Comparison of ENCODE assay signal across 2 cellular contexts in the genomic region with DNA sequence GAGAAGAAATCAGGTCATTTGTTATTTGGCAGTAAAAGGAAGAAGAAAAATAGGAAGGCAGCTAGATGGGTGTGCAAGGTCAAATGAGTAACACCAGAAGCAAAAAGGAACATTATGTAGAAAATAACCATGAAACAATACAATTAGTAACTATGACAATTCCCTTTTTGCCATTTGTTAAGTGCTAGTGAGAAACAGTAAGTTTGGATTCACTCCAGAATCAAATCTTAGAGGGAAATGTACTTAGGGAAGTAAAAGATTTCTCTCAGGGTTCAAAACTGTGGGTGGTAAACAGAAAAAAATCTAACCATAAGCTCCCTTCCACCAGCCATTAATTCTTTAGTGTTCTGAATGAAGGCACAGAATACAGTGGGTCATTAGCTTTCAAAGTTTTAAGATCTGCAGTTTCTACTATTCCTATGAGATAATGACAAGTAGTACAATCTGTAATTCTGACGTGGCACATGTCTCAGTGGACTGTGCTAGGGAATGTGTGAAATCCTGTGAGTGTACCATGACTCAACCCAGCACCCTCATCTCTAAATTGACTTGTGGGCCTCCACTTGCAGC.
TF ChIP-seq lines count a peak whose summit lies in the region.

No MANE protein-coding gene starts in this region.

TF ChIP-seq in liver, 16 proteins besides CTCF, POLR2A, EP300 and RAD21:
- no peak for TF ChIP-seq FOXA1 (IDR thresholded peaks at IDR 0.05)
- TF ChIP-seq, protein P1, sequence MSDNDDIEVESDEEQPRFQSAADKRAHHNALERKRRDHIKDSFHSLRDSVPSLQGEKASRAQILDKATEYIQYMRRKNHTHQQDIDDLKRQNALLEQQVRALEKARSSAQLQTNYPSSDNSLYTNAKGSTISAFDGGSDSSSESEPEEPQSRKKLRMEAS (IDR thresholded peaks at IDR 0.05): peak; percentile 15

TF ChIP-seq in HepG2, 621 proteins besides CTCF, POLR2A, EP300 and RAD21:
- TF ChIP-seq GATAD2A (CRISPR knock-in tag; IDR thresholded peaks at IDR 0.05) (no peak), KLF6 (CRISPR knock-in tag; IDR thresholded peaks at IDR 0.05) (no peak), ZNF782 (CRISPR knock-in tag; IDR thresholded peaks at IDR 0.05; ENCODE audit: borderline replicate concordance) (no peak), XRCC5 (optimal IDR thresholded peaks at IDR 0.05; ENCODE audit: low read length) (no peak), ZNF160 (CRISPR knock-in tag; IDR thresholded peaks at IDR 0.05) (no peak), TOE1 (CRISPR knock-in tag; IDR thresholded peaks at IDR 0.05) (no peak), ISX (CRISPR knock-in tag; conservative IDR thresholded peaks at IDR 0.05) (no peak), ZNF703 (CRISPR knock-in tag; IDR thresholded peaks at IDR 0.05; ENCODE audit: borderline replicate concordance) (no peak), ZNF24 (IDR thresholded peaks at IDR 0.05) (no peak), AHR (CRISPR knock-in tag; IDR thresholded peaks at IDR 0.05) (no peak), PITX1 (CRISPR knock-in tag; IDR thresholded peaks at IDR 0.05) (no peak), RFXANK (CRISPR knock-in tag; IDR thresholded peaks at IDR 0.05) (no peak), ZNF556 (CRISPR knock-in tag; IDR thresholded peaks at IDR 0.05; ENCODE audit: borderline replicate concordance) (no peak), MEIS1 (CRISPR knock-in tag; IDR thresholded peaks at IDR 0.05; ENCODE audit: borderline replicate concordance) (no peak), HNRNPH1 (optimal IDR thresholded peaks at IDR 0.05; ENCODE audit: low read depth, low read length) (no peak), NR2C2 (CRISPR knock-in tag; IDR thresholded peaks at IDR 0.05; ENCODE audit: borderline replicate concordance) (no peak), HDAC1 (CRISPR knock-in tag; IDR thresholded peaks at IDR 0.05) (no peak)
- TF ChIP-seq, protein P2, sequence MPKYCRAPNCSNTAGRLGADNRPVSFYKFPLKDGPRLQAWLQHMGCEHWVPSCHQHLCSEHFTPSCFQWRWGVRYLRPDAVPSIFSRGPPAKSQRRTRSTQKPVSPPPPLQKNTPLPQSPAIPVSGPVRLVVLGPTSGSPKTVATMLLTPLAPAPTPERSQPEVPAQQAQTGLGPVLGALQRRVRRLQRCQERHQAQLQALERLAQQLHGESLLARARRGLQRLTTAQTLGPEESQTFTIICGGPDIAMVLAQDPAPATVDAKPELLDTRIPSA (CRISPR knock-in tag; IDR thresholded peaks at IDR 0.05; ENCODE audit: borderline replicate concordance): no peak
- TF ChIP-seq, protein P3, sequence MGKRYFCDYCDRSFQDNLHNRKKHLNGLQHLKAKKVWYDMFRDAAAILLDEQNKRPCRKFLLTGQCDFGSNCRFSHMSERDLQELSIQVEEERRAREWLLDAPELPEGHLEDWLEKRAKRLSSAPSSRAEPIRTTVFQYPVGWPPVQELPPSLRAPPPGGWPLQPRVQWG (CRISPR knock-in tag; IDR thresholded peaks at IDR 0.05; ENCODE audit: borderline replicate concordance, low read depth): no peak
